ENCODE assay signal across 9 cellular contexts in the genomic region with DNA sequence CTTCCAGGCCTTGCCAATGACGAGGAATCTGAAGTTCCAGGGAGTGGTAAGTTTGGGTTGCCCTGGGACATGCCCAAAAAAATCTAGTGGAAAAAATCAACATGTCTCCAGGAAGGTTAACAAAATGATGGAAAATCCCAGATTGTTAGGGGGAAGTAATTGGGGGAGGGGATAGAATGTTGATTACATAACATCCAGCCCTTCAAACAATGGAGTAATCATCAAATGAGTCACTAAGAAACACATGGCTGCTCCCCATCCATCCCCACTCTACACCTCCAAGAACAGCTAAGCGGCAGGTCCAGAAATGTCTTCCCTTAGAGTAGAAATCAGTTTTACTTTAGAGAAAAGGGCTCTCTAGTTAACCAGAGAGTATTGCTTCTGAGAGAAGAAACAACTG.
DNase-seq lines count a peak whose midpoint lies in the region; ATAC-seq and TF ChIP-seq lines count a peak whose summit lies in the region.
"Had no signal": no experiment of that assay in that cellular context is flagged by ENCODE, and none has a peak within 500 bp of the region (broad histone marks: within the 10 kb centered on the region; RNA-seq: fewer than 3 reads in every experiment).

No MANE protein-coding gene starts in this region.

- no peaks in the 10 kb centered on the region for H3F3A ChIP-seq in Loucy (ENCODE audit: low read depth)

- H3K36me3 ChIP-seq in Loucy (ENCODE audit: insufficient read depth, low read length) (peaks cover 81% of the 10 kb centered on the region), mammary epithelial cell (ENCODE audit: insufficient read depth, low read length) (peaks cover 21% of the 10 kb centered on the region), osteoblast (ENCODE audit: insufficient read depth, low read length) (peaks cover 23% of the 10 kb centered on the region)

- ATAC-seq in HG02588 (IDR thresholded peaks at IDR 0.05; ENCODE audit: unreplicated experiment) = no peak

- H4K20me1 ChIP-seq in Loucy (ENCODE audit: insufficient read depth, low read length, poor library complexity, severe bottlenecking) (peaks cover 71% of the 10 kb centered on the region), mammary epithelial cell (ENCODE audit: insufficient read depth, low read length) (no peaks in the 10 kb centered on the region), osteoblast (ENCODE audit: insufficient read depth, low read length) (peaks cover 21% of the 10 kb centered on the region)

- no peaks in the 10 kb centered on the region for H3K9me3 ChIP-seq in Loucy (ENCODE audit: insufficient read depth, low read depth, low read length)
- H3K9me3 ChIP-seq in mammary epithelial cell (replicated peaks; ENCODE audit: insufficient read depth, low read length) = no peaks in the 10 kb centered on the region
- H3K9me3 ChIP-seq in osteoblast (ENCODE audit: low read depth, low read length) = no peaks in the 10 kb centered on the region

- dilution Hi-C loops in mammary epithelial cell (cut with HindIII; ENCODE audit: low sequenced_read_pairs) = no loop called here

- WGBS in mammary epithelial cell (ENCODE audit: low coverage, missing lambda C conversion rate) = 100% methylated on average over 2 of the region's 2 CpGs

- DNase-seq in DMS53 (lab: John Stamatoyannopoulos, UW) (peak; percentile 83), mammary epithelial cell (peak; percentile 40), osteoblast (ENCODE audit: insufficient read length, low spot score, missing footprints) (peak; percentile 43), T1000 (lab: John Stamatoyannopoulos, UW) (no peak), Calu3 (no peak), GM13976 (ENCODE audit: low spot score) (no peak)
- DNase-seq: nephron progenitor cell had no signal

- H3K9me2 ChIP-seq in Loucy (replicated peaks; ENCODE audit: low read depth, low read length) = no peaks in the 10 kb centered on the region

- CTCF ChIA-PET in mammary epithelial cell (lab: Charles Lee; ENCODE audit: low non-redundant PET) (no interaction called here), Calu3 (lab: Charles Lee) (no interaction called here)

- TF ChIP-seq CTCF in Loucy (conservative IDR thresholded peaks at IDR 0.05; ENCODE audit: low read length) = no peak
- no peak for TF ChIP-seq CTCF in mammary epithelial cell (conservative IDR thresholded peaks at IDR 0.05 in 1 of 2, IDR thresholded peaks at IDR 0.05 in 1 of 2; ENCODE audit: extremely low read depth in 1 of 2, insufficient read depth in 1 of 2, low read depth in 1 of 2, low read length in 2 of 2)
- TF ChIP-seq CTCF in osteoblast (IDR thresholded peaks at IDR 0.05; ENCODE audit: extremely low read depth, low read depth, low read length) = no peak
- TF ChIP-seq CTCF in Calu3 (IDR thresholded peaks at IDR 0.05; ENCODE audit: unreplicated experiment) = no peak
- no peak for TF ChIP-seq CTCF in GM13976 (IDR thresholded peaks at IDR 0.05; ENCODE audit: borderline replicate concordance, control extremely low read depth, extremely low read depth, insufficient read depth, missing control alignments)

- H3K9ac ChIP-seq in Loucy (ENCODE audit: low read depth, low read length, poor library complexity, severe bottlenecking) (no peak overlapping the region), mammary epithelial cell (ENCODE audit: insufficient read depth, low read length) (no peak overlapping the region)

- no TSS peak for BruUV-seq in mammary epithelial cell (replicated peaks; lab: Mats Ljungman, UMichigan)
- BruUV-seq in Calu3 (replicated peaks; lab: Mats Ljungman, UMichigan) = no TSS peak

- no peak overlapping the region for H3K27ac Mint-ChIP-seq in Calu3 (ENCODE audit: unreplicated experiment)

- in situ Hi-C loops in mammary epithelial cell (cut with MboI; ENCODE audit: low sequenced_read_pairs in 2 of 2) = loop anchor here in 1 of 2 donors (25.0 kb wide), 1 partner anchor 330 kb away; no protein-coding TSS in a partner anchor
- in situ Hi-C loops in GM13976 (cut with MboI; ENCODE audit: low sequenced_read_pairs, unreplicated experiment) = no loop called here

- peaks cover 98% of the 10 kb centered on the region for H3K79me2 ChIP-seq in Loucy (ENCODE audit: insufficient read depth, low read length)
- H3K79me2 ChIP-seq in mammary epithelial cell (ENCODE audit: insufficient read depth, low read length) = peaks cover 94% of the 10 kb centered on the region
- H3K79me2 ChIP-seq in osteoblast (ENCODE audit: insufficient read depth, low read length) = peaks cover 86% of the 10 kb centered on the region

- H3K27me3 ChIP-seq in Loucy (ENCODE audit: insufficient read depth, low read length, poor library complexity, severe bottlenecking) (no peaks in the 10 kb centered on the region), mammary epithelial cell (ENCODE audit: insufficient read depth, low read length) (no peaks in the 10 kb centered on the region), osteoblast (ENCODE audit: insufficient read depth, low read length) (no peaks in the 10 kb centered on the region)

- peaks cover 36% of the 10 kb centered on the region for H3K4me1 Mint-ChIP-seq in Calu3 (ENCODE audit: low read depth, unreplicated experiment)

- peak overlapping the region; percentile 31 for H3K4me2 ChIP-seq in Loucy (ENCODE audit: low read depth, low read length, poor library complexity, severe bottlenecking)
- H3K4me2 ChIP-seq in mammary epithelial cell (ENCODE audit: insufficient read depth, low read depth, low read length) = no peak overlapping the region
- no peak overlapping the region for H3K4me2 ChIP-seq in osteoblast (ENCODE audit: insufficient read depth, low read length)

- peaks cover 55% of the 10 kb centered on the region for H3K4me1 ChIP-seq in Loucy (ENCODE audit: insufficient read depth, low read length, poor library complexity, severe bottlenecking)
- peaks cover 43% of the 10 kb centered on the region for H3K4me1 ChIP-seq in mammary epithelial cell (ENCODE audit: insufficient read depth, low read length)
- H3K4me1 ChIP-seq in osteoblast (ENCODE audit: insufficient read depth, low read length) = peaks cover 70% of the 10 kb centered on the region

- H2AFZ ChIP-seq in Loucy (ENCODE audit: low read length) = no peak overlapping the region
- H2AFZ ChIP-seq in mammary epithelial cell (ENCODE audit: low read depth, low read length) = no peak overlapping the region
- no peak overlapping the region for H2AFZ ChIP-seq in osteoblast (ENCODE audit: low read length)

- H3K4me3 ChIP-seq in Loucy (ENCODE audit: low read length, poor library complexity, severe bottlenecking) (no peak overlapping the region), mammary epithelial cell (replicated peaks in 1 of 3; ENCODE audit: insufficient read depth in 1 of 3, low read depth in 2 of 3, low read length in 3 of 3) (no peak overlapping the region), osteoblast (ENCODE audit: insufficient read depth, low read length) (no peak overlapping the region)

- H3K9me3 Mint-ChIP-seq in Calu3 (ENCODE audit: low read depth, unreplicated experiment) = no peaks in the 10 kb centered on the region
- H3K9me3 Mint-ChIP-seq: nephron progenitor cell had no signal

- no peak overlapping the region for H3K4me3 Mint-ChIP-seq in Calu3 (ENCODE audit: low read depth, unreplicated experiment)
- H3K4me3 Mint-ChIP-seq: nephron progenitor cell had no signal

- H3K27ac ChIP-seq in mammary epithelial cell (ENCODE audit: insufficient read depth, low read depth, low read length) (peak overlapping the region; percentile 8), osteoblast (ENCODE audit: low read depth, low read length) (peak overlapping the region; percentile 63)

- H3K36me3 Mint-ChIP-seq in Calu3 (ENCODE audit: insufficient read depth, unreplicated experiment) = peaks cover 11% of the 10 kb centered on the region

- intact Hi-C loops in mammary epithelial cell (cut with micrococcal nuclease) = no loop called here
- intact Hi-C loops in Calu3 (cut with micrococcal nuclease; ENCODE audit: unreplicated experiment) = no loop called here

- H3K27me3 Mint-ChIP-seq in Calu3 (ENCODE audit: unreplicated experiment) = no peaks in the 10 kb centered on the region

Comparison
In these comparisons a context has a peak if more than half of its experiments do, and no peak if none do; other contexts are left out.
1. DNase-seq: peak in DMS53 (single experiment), mammary epithelial cell (single experiment) and osteoblast (single experiment); none in T1000 (single experiment), Calu3 (single experiment) and GM13976 (single experiment).